In the genomic region with DNA sequence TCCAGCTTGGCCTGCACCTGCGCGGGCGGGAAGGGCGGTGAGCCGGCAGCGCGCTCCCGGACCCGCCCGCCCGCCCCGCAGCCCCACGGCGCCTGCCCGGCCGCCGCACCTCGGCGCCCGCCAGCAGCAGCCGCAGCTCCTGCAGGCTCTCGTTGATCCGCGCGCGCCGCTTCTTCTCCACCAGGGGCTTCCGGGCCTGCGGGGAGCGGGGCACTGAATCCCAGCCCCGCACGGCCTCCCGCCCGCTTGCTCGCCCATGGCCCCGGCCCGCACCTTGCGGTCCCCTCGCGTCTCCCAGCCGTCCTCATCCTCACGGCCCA, we compare ENCODE assay signal across 8 cellular contexts. TPM values are rescaled to one million over a fixed set of nuclear protein-coding genes. Genes with fewer than 3 reads are reported as not detected.
DNase-seq lines count a peak whose midpoint lies in the region; ATAC-seq, FAIRE-seq and TF ChIP-seq lines count a peak whose summit lies in the region.

No MANE protein-coding gene starts in this region.

- H3K27ac ChIP-seq in body of pancreas (peak overlapping the region in 3 of 4 donors; percentile 43 to 84 (median 71)), lower lobe of right lung (peak overlapping the region; percentile 56), upper lobe of right lung (no peak overlapping the region), kidney (ENCODE audit: low read depth in 2 of 2, low read length in 2 of 2) (no peak overlapping the region)

- no peaks in the 10 kb centered on the region for H3K27me3 ChIP-seq in body of pancreas
- H3K27me3 ChIP-seq in lower lobe of right lung (ENCODE audit: low read depth) = peaks cover 13% of the 10 kb centered on the region
- peaks cover 8% of the 10 kb centered on the region for H3K27me3 ChIP-seq in upper lobe of right lung

- no peak for TF ChIP-seq POLR2A in body of pancreas (IDR thresholded peaks at IDR 0.05)

- FAIRE-seq in kidney (lab: Jason Lieb, UNC) = no peak

- 0% methylated on average over 29 of the region's 42 CpGs; no CpG with 5 or more reads in 1 of the 2 donors for WGBS in body of pancreas, 2 donors

- no peaks in the 10 kb centered on the region for H3K36me3 ChIP-seq in body of pancreas (replicated peaks in 1 of 2; ENCODE audit: insufficient read depth in 1 of 2, low read depth in 2 of 2)
- H3K36me3 ChIP-seq in lower lobe of right lung = peaks cover 4% of the 10 kb centered on the region
- H3K36me3 ChIP-seq in upper lobe of right lung = no peaks in the 10 kb centered on the region
- no peaks in the 10 kb centered on the region for H3K36me3 ChIP-seq in kidney (ENCODE audit: control insufficient read depth in 1 of 2, insufficient read depth in 2 of 2, low read length in 2 of 2)

- intact Hi-C loops in body of pancreas (cut with DNase I) (no loop called here), lower lobe of right lung (cut with DNase I) (no loop called here), upper lobe of right lung (cut with DNase I) (no loop called here), kidney (cut with DNase I) (no loop called here)

- H3K4me1 ChIP-seq in body of pancreas = peaks cover 55% of the 10 kb centered on the region
- peaks cover 13% of the 10 kb centered on the region for H3K4me1 ChIP-seq in lower lobe of right lung
- H3K4me1 ChIP-seq in upper lobe of right lung = peaks cover 8% of the 10 kb centered on the region
- peaks cover 10 to 14% of the 10 kb centered on the region in 2 donors for H3K4me1 ChIP-seq in kidney (ENCODE audit: control insufficient read depth in 1 of 2, insufficient read depth in 1 of 2, low read depth in 1 of 2, low read length in 2 of 2)

- no peak overlapping the region for H3K9ac ChIP-seq in kidney (ENCODE audit: low read length in 2 of 2)

- peak overlapping the region in 1 of 2 donors; percentile 26 for H3K4me3 ChIP-seq in body of pancreas
- peak overlapping the region; percentile 66 for H3K4me3 ChIP-seq in lower lobe of right lung
- peak overlapping the region; percentile 61 for H3K4me3 ChIP-seq in upper lobe of right lung
- peak overlapping the region in 1 of 2 donors; percentile 54 for H3K4me3 ChIP-seq in kidney (ENCODE audit: low read length in 2 of 2)

- ATAC-seq in HG03342 (IDR thresholded peaks at IDR 0.05; ENCODE audit: unreplicated experiment) (peak; percentile 8), body of pancreas (peak; percentile 12), lower lobe of right lung (no peak), upper lobe of right lung (no peak)

- H3K9me3 ChIP-seq in body of pancreas (no peaks in the 10 kb centered on the region), lower lobe of right lung (no peaks in the 10 kb centered on the region), upper lobe of right lung (no peaks in the 10 kb centered on the region), kidney (ENCODE audit: control insufficient read depth in 1 of 2, low read length in 2 of 2) (no peaks in the 10 kb centered on the region)

- no peak for TF ChIP-seq CTCF in body of pancreas (IDR thresholded peaks at IDR 0.05)
- no peak for TF ChIP-seq CTCF in lower lobe of right lung (IDR thresholded peaks at IDR 0.05)
- no peak for TF ChIP-seq CTCF in upper lobe of right lung (IDR thresholded peaks at IDR 0.05)
- TF ChIP-seq CTCF in kidney (IDR thresholded peaks at IDR 0.05; ENCODE audit: borderline replicate concordance, extremely low read depth, insufficient read depth) = no peak

- DNase-seq in DMS53 (lab: John Stamatoyannopoulos, UW) (peak; percentile 82), DMS53 treated with DMSO at 0.1 percent for 48 hours (lab: John Stamatoyannopoulos, UW; ENCODE audit: unreplicated experiment) (no peak), body of pancreas (peak in 3 of 4 donors; percentile 33 to 42 (median 35)), lower lobe of right lung (peak; percentile 63), upper lobe of right lung (peak; percentile 74), kidney (no peak), D341Med (ENCODE audit: low spot score) (no peak)

RNA-seq across cellular contexts. Expression of a gene that starts 0.3 kb away (rescaled TPM):
- total RNA-seq in body of pancreas = 10 to 100 TPM; 15.5 to 29.3 TPM
- 6.1 TPM for total RNA-seq in lower lobe of right lung
- 7.3 TPM for total RNA-seq in upper lobe of right lung
- 5.2 TPM for total RNA-seq in kidney
- polyA plus RNA-seq in kidney (ENCODE audit: insufficient read depth, low read depth, low replicate concordance) = 5.5 TPM

RNA-seq across cellular contexts. Expression of a gene that starts 36.0 kb away (rescaled TPM):
- total RNA-seq in body of pancreas (10 to 100 TPM; 22.8 to 44.8 TPM), lower lobe of right lung (43.4 TPM), upper lobe of right lung (47.2 TPM), kidney (47.7 TPM)
- 38.4 TPM for polyA plus RNA-seq in kidney (ENCODE audit: insufficient read depth, low read depth, low replicate concordance)

RNA-seq across cellular contexts. Expression of a gene that starts 48.9 kb away (rescaled TPM):
- total RNA-seq in body of pancreas = 10 to 100 TPM; 10.9 to 21.8 TPM
- 24.9 TPM for total RNA-seq in lower lobe of right lung
- 22.7 TPM for total RNA-seq in upper lobe of right lung
- total RNA-seq in kidney = 28.4 TPM
- 1.8 TPM for polyA plus RNA-seq in kidney (ENCODE audit: insufficient read depth, low read depth, low replicate concordance)

Comparison
In these comparisons a context has a peak if more than half of its experiments do, and no peak if none do; other contexts are left out.
1. DNase-seq: peak in DMS53 (single experiment), body of pancreas (3 of 4), lower lobe of right lung (single experiment) and upper lobe of right lung (single experiment); none in DMS53 treated with DMSO at 0.1 percent for 48 hours (single experiment), kidney (single experiment) and D341Med (single experiment).
2. ATAC-seq: peak in HG03342 (single experiment) and body of pancreas (single experiment); none in lower lobe of right lung (0 of 2) and upper lobe of right lung (single experiment).
3. H3K27ac ChIP-seq: peak in body of pancreas (3 of 4) and lower lobe of right lung (single experiment); none in upper lobe of right lung (single experiment) and kidney (0 of 2).